ENCODE assay signal across 9 cellular contexts in genomic region chr19:16594131-16594586, GRCh38. TPM values are rescaled to one million over a fixed set of nuclear protein-coding genes. Genes with fewer than 3 reads are reported as not detected.
DNase-seq lines count a peak whose midpoint lies in the region; ATAC-seq and TF ChIP-seq lines count a peak whose summit lies in the region.
"Had no signal": no experiment of that assay in that cellular context is flagged by ENCODE, and none has a peak within 500 bp of the region (broad histone marks: within the 10 kb centered on the region; RNA-seq: fewer than 3 reads in every experiment).

No MANE protein-coding gene starts in this region.

- in situ Hi-C loops in HAP-1 (cut with MboI; ENCODE audit: low sequenced_read_pairs), result no loop called here

- H3K9me3 Mint-ChIP-seq in activated T-helper 2 cell treated with anti-CD3 and anti-CD28 coated beads, Interferon-gamma antibody, Interleukin-2, Interleukin-4, amounts not matched to agents 10 μg/mL and 5 μg/mL and 100 μg/mL, durations not matched to agents 14 hours and 24 hours and 36 hours, result no peaks in the 10 kb centered on the region

- ATAC-seq in stimulated activated naive CD8-positive, alpha-beta T cell treated with anti-CD3 and anti-CD28 coated beads, Interleukin-15, Interleukin-2, amounts not matched to agents 100 U/mL and 50 U/mL, for 24 hours, result peak; percentile 65
- ATAC-seq: body of pancreas had no signal

- H3K4me3 ChIP-seq in HAP-1 (no peak overlapping the region), ascending aorta (no peak overlapping the region)
- H3K4me3 ChIP-seq: body of pancreas had no signal

- H3K9me3 ChIP-seq in HAP-1 (no peaks in the 10 kb centered on the region), ascending aorta (no peaks in the 10 kb centered on the region)
- H3K9me3 ChIP-seq: body of pancreas had no signal

- no peak overlapping the region for H3K27ac ChIP-seq in ascending aorta
- H3K27ac ChIP-seq: body of pancreas had no signal

- H3K4me3 Mint-ChIP-seq in activated T-helper 2 cell treated with anti-CD3 and anti-CD28 coated beads, Interferon-gamma antibody, Interleukin-2, Interleukin-4, amounts not matched to agents 10 μg/mL and 5 μg/mL and 100 μg/mL, durations not matched to agents 14 hours and 24 hours and 36 hours (ENCODE audit: low read depth), result peak overlapping the region; percentile 66

- H3K4me1 ChIP-seq in HAP-1, result no peaks in the 10 kb centered on the region
- H3K4me1 ChIP-seq in ascending aorta, result no peaks in the 10 kb centered on the region

- H3K36me3 ChIP-seq in HAP-1 (replicated peaks), result no peaks in the 10 kb centered on the region
- H3K36me3 ChIP-seq in ascending aorta, result no peaks in the 10 kb centered on the region

- intact Hi-C loops in activated T-helper 2 cell treated with anti-CD3 and anti-CD28 coated beads, Interferon-gamma antibody, Interleukin-2, Interleukin-4, amounts not matched to agents 10 μg/mL and 5 μg/mL and 100 μg/mL, durations not matched to agents 14 hours and 24 hours and 36 hours (cut with micrococcal nuclease), result loop anchor here (1.0 kb wide), 2 partner anchors 10 to 14 kb away; no protein-coding TSS in a partner anchor
- intact Hi-C loops in ascending aorta (cut with DNase I), result no loop called here

- peak overlapping the region; percentile 85 for H3K27ac Mint-ChIP-seq in activated T-helper 2 cell treated with anti-CD3 and anti-CD28 coated beads, Interferon-gamma antibody, Interleukin-2, Interleukin-4, amounts not matched to agents 10 μg/mL and 5 μg/mL and 100 μg/mL, durations not matched to agents 14 hours and 24 hours and 36 hours

- no peak for TF ChIP-seq CTCF in ascending aorta (IDR thresholded peaks at IDR 0.05)

- DNase-seq in activated CD8-positive, alpha-beta memory T cell treated with anti-CD3 and anti-CD28 coated beads for 24 hours, result peak; percentile 68
- no peak for DNase-seq in activated CD8-positive, alpha-beta memory T cell treated with anti-CD3 and anti-CD28 coated beads, Interleukin-2, amount 50 U/mL, for 4 hours
- DNase-seq in NOMO-1 treated with DMSO at 0.1 percent for 48 hours (lab: John Stamatoyannopoulos, UW; ENCODE audit: unreplicated experiment) (peak; percentile 19), DMS153 treated with DMSO at 0.1 percent for 48 hours (lab: John Stamatoyannopoulos, UW; ENCODE audit: unreplicated experiment) (no peak), HAP-1 (ENCODE audit: low spot score in 2 of 2) (no peak), ascending aorta (ENCODE audit: low spot score in 2 of 2) (no peak)
- peak; percentile 49 for DNase-seq in activated T-helper 2 cell treated with anti-CD3 and anti-CD28 coated beads, Interferon-gamma antibody, Interleukin-2, Interleukin-4, amounts not matched to agents 10 μg/mL and 5 μg/mL and 100 μg/mL, durations not matched to agents 14 hours and 24 hours and 36 hours (ENCODE audit: low spot score)
- peak; percentile 68 for DNase-seq in stimulated activated naive CD8-positive, alpha-beta T cell treated with anti-CD3 and anti-CD28 coated beads, Interleukin-15, Interleukin-2, amounts not matched to agents 100 U/mL and 50 U/mL, for 24 hours
- DNase-seq: body of pancreas had no signal

- H3K27me3 Mint-ChIP-seq in activated T-helper 2 cell treated with anti-CD3 and anti-CD28 coated beads, Interferon-gamma antibody, Interleukin-2, Interleukin-4, amounts not matched to agents 10 μg/mL and 5 μg/mL and 100 μg/mL, durations not matched to agents 14 hours and 24 hours and 36 hours (ENCODE audit: low read depth), result no peaks in the 10 kb centered on the region

- peaks cover 54% of the 10 kb centered on the region for H3K4me1 Mint-ChIP-seq in activated T-helper 2 cell treated with anti-CD3 and anti-CD28 coated beads, Interferon-gamma antibody, Interleukin-2, Interleukin-4, amounts not matched to agents 10 μg/mL and 5 μg/mL and 100 μg/mL, durations not matched to agents 14 hours and 24 hours and 36 hours (ENCODE audit: low read depth)

- no peaks in the 10 kb centered on the region for H3K27me3 ChIP-seq in HAP-1 (ENCODE audit: low read depth)
- no peaks in the 10 kb centered on the region for H3K27me3 ChIP-seq in ascending aorta
- H3K27me3 ChIP-seq: body of pancreas had no signal

- peaks cover 9% of the 10 kb centered on the region for H3K36me3 Mint-ChIP-seq in activated T-helper 2 cell treated with anti-CD3 and anti-CD28 coated beads, Interferon-gamma antibody, Interleukin-2, Interleukin-4, amounts not matched to agents 10 μg/mL and 5 μg/mL and 100 μg/mL, durations not matched to agents 14 hours and 24 hours and 36 hours (ENCODE audit: low read depth)

RNA-seq across cellular contexts. Expression of gene SLC35E1, which starts 21.9 kb away (rescaled TPM):
- 55.3 and 56.0 TPM in 2 replicates for total RNA-seq in activated T-helper 2 cell treated with anti-CD3 and anti-CD28 coated beads, Interferon-gamma antibody, Interleukin-2, Interleukin-4, amounts not matched to agents 10 μg/mL and 5 μg/mL and 100 μg/mL, durations not matched to agents 14 hours and 24 hours and 36 hours
- total RNA-seq in ascending aorta, result 56.3 TPM

RNA-seq across cellular contexts. Expression of gene MED26, which starts 33.8 kb away (rescaled TPM):
- total RNA-seq in activated T-helper 2 cell treated with anti-CD3 and anti-CD28 coated beads, Interferon-gamma antibody, Interleukin-2, Interleukin-4, amounts not matched to agents 10 μg/mL and 5 μg/mL and 100 μg/mL, durations not matched to agents 14 hours and 24 hours and 36 hours, result 13.4 and 15.8 TPM in 2 replicates
- total RNA-seq in ascending aorta, result 3.5 TPM

RNA-seq across cellular contexts. Expression of gene CHERP, which starts 51.9 kb away (rescaled TPM):
- 79.1 and 82.3 TPM in 2 replicates for total RNA-seq in activated T-helper 2 cell treated with anti-CD3 and anti-CD28 coated beads, Interferon-gamma antibody, Interleukin-2, Interleukin-4, amounts not matched to agents 10 μg/mL and 5 μg/mL and 100 μg/mL, durations not matched to agents 14 hours and 24 hours and 36 hours
- 13.8 TPM for total RNA-seq in ascending aorta

Comparison
In these comparisons a context has a peak if more than half of its experiments do, and no peak if none do; other contexts are left out.
1. DNase-seq: peak in activated CD8-positive, alpha-beta memory T cell treated with anti-CD3 and anti-CD28 coated beads for 24 hours (single experiment), NOMO-1 treated with DMSO at 0.1 percent for 48 hours (single experiment), activated T-helper 2 cell treated with anti-CD3 and anti-CD28 coated beads, Interferon-gamma antibody, Interleukin-2, Interleukin-4, amounts not matched to agents 10 μg/mL and 5 μg/mL and 100 μg/mL, durations not matched to agents 14 hours and 24 hours and 36 hours (single experiment) and stimulated activated naive CD8-positive, alpha-beta T cell treated with anti-CD3 and anti-CD28 coated beads, Interleukin-15, Interleukin-2, amounts not matched to agents 100 U/mL and 50 U/mL, for 24 hours (single experiment); none in activated CD8-positive, alpha-beta memory T cell treated with anti-CD3 and anti-CD28 coated beads, Interleukin-2, amount 50 U/mL, for 4 hours (single experiment), DMS153 treated with DMSO at 0.1 percent for 48 hours (single experiment), HAP-1 (0 of 2) and ascending aorta (0 of 2).